In the genomic region with DNA sequence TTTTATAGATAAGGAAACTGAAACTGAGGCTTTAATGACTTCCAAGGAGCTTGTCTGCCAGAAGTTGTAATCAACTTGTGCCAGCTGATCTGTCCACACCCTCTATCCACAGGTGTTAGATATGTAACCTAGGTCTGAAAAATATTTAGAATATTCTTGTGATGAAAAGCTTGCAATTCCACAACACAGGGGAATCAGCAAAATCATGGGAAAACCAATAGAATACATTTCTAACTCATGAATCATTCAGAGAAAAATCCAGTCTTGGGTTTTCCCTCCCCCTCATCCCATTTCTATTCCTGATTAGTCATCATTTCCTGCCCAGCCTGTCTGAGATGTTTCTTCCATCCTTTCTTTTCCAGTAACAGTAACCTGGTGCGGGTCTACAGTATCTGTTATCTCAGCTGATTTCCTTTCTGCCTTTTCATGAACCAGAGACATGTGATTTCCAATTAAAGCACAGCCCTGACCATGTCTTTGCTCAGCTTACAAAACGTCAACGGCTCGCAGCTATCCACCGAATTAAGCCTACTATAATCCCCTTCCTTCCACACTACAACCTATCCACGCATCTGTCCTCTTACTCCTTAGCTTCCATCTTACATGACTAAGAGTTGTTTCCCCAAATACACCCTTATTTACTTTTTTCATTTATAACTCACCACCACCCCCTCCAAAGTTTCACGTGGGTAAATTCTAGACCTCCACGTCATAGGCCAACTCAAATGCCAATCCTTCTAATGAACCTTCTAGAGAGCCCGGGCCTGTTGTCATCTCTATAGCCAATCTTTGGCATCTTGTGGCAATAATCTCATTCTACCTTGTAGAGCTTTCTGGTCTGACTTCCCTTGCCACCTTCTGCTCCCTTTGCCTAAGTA, we compare ENCODE assay signal across 1 cellular context.
TF ChIP-seq lines count a peak whose summit lies in the region.

No MANE protein-coding gene starts in this region.

TF ChIP-seq in H1, 55 proteins besides CTCF, POLR2A, EP300 and RAD21:
- no peak for TF ChIP-seq KDM1A (IDR thresholded peaks at IDR 0.05; ENCODE audit: borderline replicate concordance, low read length)
- TF ChIP-seq JUND (IDR thresholded peaks at IDR 0.05; ENCODE audit: low read length), result peak; percentile 77
- TF ChIP-seq BACH1 (IDR thresholded peaks at IDR 0.05; ENCODE audit: low read length), result 0 out of 2 replicates have a peak, but pooled peaks have one; percentile 7
- 0 out of 2 replicates have a peak, but pooled peaks have one; percentile 34 for TF ChIP-seq MAFK (IDR thresholded peaks at IDR 0.05; ENCODE audit: low read depth, low read length)
- TF ChIP-seq JUN (IDR thresholded peaks at IDR 0.05; ENCODE audit: low read depth, low read length), result peak; percentile 62; the same call in 1 of the 2 replicates
TF ChIP-seq in H1: peak in this region for 4.
